17 cellular contexts compared by ENCODE assay signal in the genomic region with DNA sequence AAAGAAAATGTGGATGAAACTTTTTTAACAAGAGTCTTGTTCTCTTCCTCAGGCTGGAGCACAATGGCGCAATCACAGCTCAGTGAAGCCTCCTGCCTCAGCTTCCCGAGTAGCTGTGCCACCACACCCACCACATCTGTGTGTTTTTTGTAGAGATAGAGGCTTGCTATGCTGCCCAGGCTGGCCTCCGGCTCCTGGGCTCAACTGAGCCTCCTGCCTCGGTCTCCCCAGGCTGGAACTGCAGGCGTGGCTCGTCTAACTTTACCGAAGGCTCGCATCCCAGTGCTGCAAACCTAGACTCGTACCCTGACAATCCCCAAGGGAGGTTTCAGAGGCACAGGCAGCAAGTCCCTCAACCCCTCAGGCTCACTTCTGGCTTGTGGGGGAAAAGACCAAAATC. TPM values are rescaled to one million over a fixed set of nuclear protein-coding genes. Genes with fewer than 3 reads are reported as not detected.
"Had no signal": no experiment of that assay in that cellular context is flagged by ENCODE, and none has a peak within 500 bp of the region (broad histone marks: within the 10 kb centered on the region; RNA-seq: fewer than 3 reads in every experiment).

No MANE protein-coding gene starts in this region.

- H3K4me1 ChIP-seq: sigmoid colon had no signal

- H3K27me3 ChIP-seq: cardiac muscle cell, sigmoid colon, upper lobe of left lung had no signal

- ATAC-seq: left ventricle myocardium superior; stimulated activated memory B cell treated with anti-CD40 and anti-IgM and Interleukin-4, amounts not matched to agents 10 μg/mL and 1 μg/mL and 100 μg/mL, for 72 hours had no signal

- DNase-seq: activated CD4-positive, alpha-beta T cell treated with anti-CD3 and anti-CD28 coated beads for 1 hour; activated CD8-positive, alpha-beta memory T cell treated with anti-CD3 and anti-CD28 coated beads for 24 hours; activated gamma-delta T cell; amniotic stem cell; effector memory CD4-positive, alpha-beta T cell; left ventricle myocardium superior; nephron progenitor cell; nucleus accumbens; sigmoid colon; stimulated activated CD4-positive, alpha-beta T cell treated with anti-CD3 and anti-CD28 coated beads, Interleukin-4, amount 100 ng/mL, for 4 hours; T-helper 2 cell; upper lobe of left lung; WERI-Rb-1 had no signal

- H3K9me3 ChIP-seq: sigmoid colon, thoracic aorta, upper lobe of left lung had no signal

- H3K27ac ChIP-seq: cardiac muscle cell, sigmoid colon, thoracic aorta, WERI-Rb-1 had no signal

- H3K4me3 ChIP-seq: cardiac muscle cell, sigmoid colon, thoracic aorta, upper lobe of left lung had no signal

RNA-seq across cellular contexts. Expression of gene TMEM240, which starts 19.8 kb away (rescaled TPM):
- total RNA-seq: myocyte had no signal
